Comparison of ENCODE assay signal across 26 cellular contexts in genomic region chr12:63770375-63770774, GRCh38.
"Had no signal": no experiment of that assay in that cellular context is flagged by ENCODE, and none has a peak within 500 bp of the region (broad histone marks: within the 10 kb centered on the region; RNA-seq: fewer than 3 reads in every experiment).

No MANE protein-coding gene starts in this region.

- H3K9me3 ChIP-seq: colonic mucosa, lower lobe of right lung had no signal

- H3K4me3 ChIP-seq: colonic mucosa, esophagus squamous epithelium, gastrocnemius medialis, heart right ventricle, left lung, lower lobe of right lung, mucosa of descending colon had no signal

- H3K4me1 ChIP-seq: colonic mucosa, esophagus squamous epithelium, gastrocnemius medialis, heart right ventricle, left lung, lower lobe of right lung had no signal

- H3K27ac ChIP-seq: colonic mucosa, epithelial cell of prostate, esophagus squamous epithelium, gastrocnemius medialis, heart right ventricle, left lung, lower lobe of right lung had no signal

- ATAC-seq: effector memory CD8-positive, alpha-beta T cell; esophagus mucosa; gastrocnemius medialis; heart right ventricle; left cardiac atrium; left lung; left ventricle myocardium superior; lower lobe of right lung; mucosa of descending colon had no signal

- DNase-seq: colonic mucosa; cortex of kidney; effector CD8-positive, alpha-beta T cell; effector memory CD8-positive, alpha-beta T cell; endodermal cell; erythroblast; esophagus squamous epithelium; foreskin fibroblast; foreskin melanocyte; gastrocnemius medialis; glutamatergic neuron; head of caudate nucleus; heart right ventricle; hippocampal formation; left cardiac atrium; left lung; left ventricle myocardium superior; lower lobe of right lung; mesenchymal stem cell; mucosa of descending colon; naive B cell had no signal

- H3K27me3 ChIP-seq: colonic mucosa, gastrocnemius medialis, left lung had no signal

- FAIRE-seq: endometrium, islet of Langerhans, keratinocyte had no signal

- H3K36me3 ChIP-seq: colonic mucosa, esophagus squamous epithelium, gastrocnemius medialis, heart right ventricle, left lung, lower lobe of right lung had no signal
